ENCODE assay signal across 27 cellular contexts in the genomic region with DNA sequence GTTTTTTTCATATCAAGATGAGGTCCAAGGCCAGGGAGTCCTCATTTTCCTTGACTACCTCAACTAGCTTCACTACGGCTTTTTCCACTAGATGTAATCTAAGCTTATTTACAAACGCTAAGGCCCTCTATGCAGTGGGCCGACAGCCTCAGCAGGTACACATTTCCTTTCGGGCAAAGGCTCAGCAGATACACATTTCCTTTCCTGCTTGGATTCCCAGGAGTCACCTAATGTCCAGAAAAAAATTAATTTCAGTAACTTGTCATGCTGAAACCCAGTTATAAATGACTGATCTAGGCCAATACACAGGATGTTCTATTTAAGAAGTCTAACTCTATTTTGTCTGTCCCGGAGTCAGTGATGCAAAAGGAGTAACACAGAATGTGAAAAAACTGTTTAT. TPM values are rescaled to one million over a fixed set of nuclear protein-coding genes. Genes with fewer than 3 reads are reported as not detected.
"Had no signal": no experiment of that assay in that cellular context is flagged by ENCODE, and none has a peak within 500 bp of the region (broad histone marks: within the 10 kb centered on the region; RNA-seq: fewer than 3 reads in every experiment).

No MANE protein-coding gene starts in this region.

- H3K27ac ChIP-seq: left lung, lower lobe of right lung, neural progenitor cell, ovary, prostate gland, skin epidermis, stomach, testis, thyroid gland, transverse colon, upper lobe of left lung had no signal

- H3K4me1 ChIP-seq: neural progenitor cell, prostate gland, testis had no signal

- H2AFZ ChIP-seq: neural progenitor cell had no signal

- H3K27me3 ChIP-seq: left lung, neural progenitor cell, ovary, stomach, testis, thyroid gland, transverse colon, upper lobe of left lung, vagina had no signal

- H3K36me3 ChIP-seq: left lung, lower lobe of right lung, neural progenitor cell, ovary, prostate gland, stomach, thyroid gland, transverse colon, upper lobe of left lung, vagina had no signal

- H3K4me2 ChIP-seq: neural progenitor cell had no signal

- H3K9me3 ChIP-seq: left lung, lower lobe of right lung, ovary, prostate gland, stomach, testis, thyroid gland, transverse colon, upper lobe of left lung, vagina had no signal

- DNase-seq: hypothalamus; immature natural killer cell; kidney; left colon; left lung; lower lobe of right lung; mammary epithelial cell; mesenchymal stem cell; naive thymus-derived CD8-positive, alpha-beta T cell; ovary; retina; right cardiac atrium; stimulated activated CD4-positive, alpha-beta T cell treated with anti-CD3 and anti-CD28 coated beads, Interleukin-12 subunit alpha, Interleukin-12 subunit beta, amount 100 ng/mL, for 4 hours; stimulated activated CD4-positive, alpha-beta T cell treated with anti-CD3 and anti-CD28 coated beads, Interleukin-15, amount 100 ng/mL, for 24 hours; stimulated activated CD4-positive, alpha-beta T cell treated with anti-CD3 and anti-CD28 coated beads, Interleukin-2, amount 100 ng/mL, for 24 hours; stimulated activated CD4-positive, alpha-beta T cell treated with anti-CD3 and anti-CD28 coated beads, Interleukin-4, amount 100 ng/mL, for 1 hour; stimulated activated naive B cell treated with anti-CD40 and anti-IgM and Interleukin-4, amounts not matched to agents 10 μg/mL and 1 μg/mL and 100 μg/mL, for 72 hours; stimulated activated naive CD8-positive, alpha-beta T cell treated with anti-CD3 and anti-CD28 coated beads, Interleukin-15, Interleukin-2, amounts not matched to agents 100 U/mL and 50 U/mL, for 24 hours; stomach; testis; thyroid gland; transverse colon; upper lobe of left lung had no signal

- H3K4me3 ChIP-seq: left lung, lower lobe of right lung, neural progenitor cell, ovary, prostate gland, skin epidermis, stomach, testis, thyroid gland, transverse colon, upper lobe of left lung, vagina had no signal

RNA-seq across cellular contexts. Expression of gene KIAA0408, which starts 7.2 kb away (rescaled TPM):
- total RNA-seq: mammary epithelial cell had no signal
